In genomic region chr17:57541472-57542394, GRCh38 we compare ENCODE assay signal across 10 cellular contexts.
A peak's percentile ranks its signal among the peaks of the same experiment; 100 is the strongest.
DNase-seq lines count a peak whose midpoint lies in the region; ATAC-seq and TF ChIP-seq lines count a peak whose summit lies in the region.
"Had no signal": no experiment of that assay in that cellular context is flagged by ENCODE, and none has a peak within 500 bp of the region (broad histone marks: within the 10 kb centered on the region; RNA-seq: fewer than 3 reads in every experiment).

No MANE protein-coding gene starts in this region.

- ATAC-seq in DND-41 (ENCODE audit: insufficient read depth, low read depth) (no peak), HG03442 (IDR thresholded peaks at IDR 0.05; ENCODE audit: unreplicated experiment) (no peak)
- no peak for ATAC-seq in activated CD8-positive, alpha-beta memory T cell treated with anti-CD3 and anti-CD28 coated beads, Interleukin-2, amount 10 ng/mL, durations not matched to agents 7 days and 5 days

- TF ChIP-seq CTCF in DND-41 (IDR thresholded peaks at IDR 0.05; ENCODE audit: borderline replicate concordance, extremely low read depth, low read length, poor library complexity, severe bottlenecking) (no peak), coronary artery (IDR thresholded peaks at IDR 0.05) (no peak), neural progenitor cell (IDR thresholded peaks at IDR 0.05) (no peak), colonic mucosa (IDR thresholded peaks at IDR 0.05) (no peak)

- H3K9me3 ChIP-seq in DND-41 (ENCODE audit: insufficient read depth, low read length, severe bottlenecking) (no peaks in the 10 kb centered on the region), neural progenitor cell (ENCODE audit: low read depth) (no peaks in the 10 kb centered on the region), colonic mucosa (no peaks in the 10 kb centered on the region)

- no peak overlapping the region for H2BK5ac ChIP-seq in mesendoderm (ENCODE audit: low read length)

- no peak overlapping the region; the same call in 1 of the 2 replicates for H3K4me2 ChIP-seq in DND-41 (ENCODE audit: insufficient read depth, low read length)
- H3K4me2 ChIP-seq in neural progenitor cell: no peak overlapping the region
- no peak overlapping the region for H3K4me2 ChIP-seq in mesendoderm (ENCODE audit: low read length)
- H3K4me2 ChIP-seq: PC-9 had no signal

- H3K4me1 ChIP-seq in DND-41 (ENCODE audit: insufficient read depth, low read length) (peaks cover 100% of the 10 kb centered on the region), neural progenitor cell (peaks cover 72% of the 10 kb centered on the region), colonic mucosa (no peaks in the 10 kb centered on the region), mesendoderm (ENCODE audit: control insufficient read depth, low read depth, low read length) (peaks cover 14% of the 10 kb centered on the region)

- H3K23ac ChIP-seq in mesendoderm (ENCODE audit: low read length): no peak overlapping the region

- peaks cover 8% of the 10 kb centered on the region for H3K27me3 Mint-ChIP-seq in neural progenitor cell (ENCODE audit: insufficient read depth, low read depth)
- H3K27me3 Mint-ChIP-seq in activated CD8-positive, alpha-beta memory T cell treated with anti-CD3 and anti-CD28 coated beads, Interleukin-2, amount 10 ng/mL, durations not matched to agents 7 days and 5 days: no peaks in the 10 kb centered on the region

- H2BK15ac ChIP-seq in mesendoderm (replicated peaks; ENCODE audit: low read depth): no peak overlapping the region

- no peak overlapping the region for H3K9ac ChIP-seq in DND-41 (ENCODE audit: low read depth, low read length)
- H3K9ac ChIP-seq in neural progenitor cell: no peak overlapping the region
- no peak overlapping the region for H3K9ac ChIP-seq in colonic mucosa (ENCODE audit: low read depth in 2 of 2, low read length in 2 of 2)
- no peak overlapping the region for H3K9ac ChIP-seq in mesendoderm (ENCODE audit: low read length)

- H3K18ac ChIP-seq in mesendoderm (ENCODE audit: low read length): no peak overlapping the region

- H3K27ac Mint-ChIP-seq in neural progenitor cell: peak overlapping the region; percentile 96
- no peak overlapping the region for H3K27ac Mint-ChIP-seq in activated CD8-positive, alpha-beta memory T cell treated with anti-CD3 and anti-CD28 coated beads, Interleukin-2, amount 10 ng/mL, durations not matched to agents 7 days and 5 days

- CTCF ChIA-PET in activated CD8-positive, alpha-beta memory T cell treated with anti-CD3 and anti-CD28 coated beads, Interleukin-2, amount 10 ng/mL, durations not matched to agents 7 days and 5 days (lab: Charles Lee): interaction anchor here (0.6 to 1.5 kb wide), 3 partner anchors 65 to 299 kb away, joined by 3 to 4 read pairs (median 4); no protein-coding TSS in a partner anchor

- H2BK120ac ChIP-seq in mesendoderm (ENCODE audit: low read depth, low read length): no peak overlapping the region

- peaks cover 96% of the 10 kb centered on the region for H3K79me2 ChIP-seq in DND-41 (ENCODE audit: insufficient read depth, low read length)
- H3K79me2 ChIP-seq in neural progenitor cell (ENCODE audit: low read depth): peaks cover 84% of the 10 kb centered on the region
- no peaks in the 10 kb centered on the region for H3K79me2 ChIP-seq in mesendoderm (ENCODE audit: control insufficient read depth, insufficient read depth, low read length)

- no peaks in the 10 kb centered on the region for H3K9me3 Mint-ChIP-seq in neural progenitor cell
- no peaks in the 10 kb centered on the region for H3K9me3 Mint-ChIP-seq in activated CD8-positive, alpha-beta memory T cell treated with anti-CD3 and anti-CD28 coated beads, Interleukin-2, amount 10 ng/mL, durations not matched to agents 7 days and 5 days (ENCODE audit: low read depth)

- no peak overlapping the region for H3K4ac ChIP-seq in mesendoderm (ENCODE audit: low read depth, low read length)

- H3K27me3 ChIP-seq in DND-41 (ENCODE audit: insufficient read depth, low read length, poor library complexity) (no peaks in the 10 kb centered on the region), neural progenitor cell (no peaks in the 10 kb centered on the region), colonic mucosa (no peaks in the 10 kb centered on the region), mesendoderm (ENCODE audit: insufficient read depth, low read length, poor library complexity) (no peaks in the 10 kb centered on the region)

- H3F3A ChIP-seq in neural progenitor cell (ENCODE audit: low read depth): peaks cover 35% of the 10 kb centered on the region

- DNase-seq in DND-41 (no peak), NCI-H460 (ENCODE audit: extremely low read depth, low read depth) (peak; percentile 87), coronary artery (ENCODE audit: low spot score) (no peak), neural progenitor cell (ENCODE audit: low spot score) (no peak), colonic mucosa (no peak), mesendoderm (no peak)
- no peak for DNase-seq in activated CD8-positive, alpha-beta memory T cell treated with anti-CD3 and anti-CD28 coated beads, Interleukin-2, amount 10 ng/mL, durations not matched to agents 7 days and 5 days
- DNase-seq: kidney, PC-9 had no signal

- intact Hi-C loops in colonic mucosa (cut with DNase I): no loop called here

- H3K36me3 ChIP-seq in DND-41 (ENCODE audit: insufficient read depth, low read length) (peaks cover 75% of the 10 kb centered on the region), neural progenitor cell (no peaks in the 10 kb centered on the region), colonic mucosa (no peaks in the 10 kb centered on the region), mesendoderm (ENCODE audit: control insufficient read depth, insufficient read depth, low read length) (no peaks in the 10 kb centered on the region)

- no peak overlapping the region for H4K8ac ChIP-seq in mesendoderm (ENCODE audit: low read depth, low read length)

- no peaks in the 10 kb centered on the region for H3K79me1 ChIP-seq in mesendoderm (ENCODE audit: low read length)

- H3K4me3 ChIP-seq in DND-41 (ENCODE audit: low read depth in 1 of 2, low read length in 2 of 2) (no peak overlapping the region), coronary artery (peak overlapping the region; percentile 6), neural progenitor cell (no peak overlapping the region), colonic mucosa (no peak overlapping the region), mesendoderm (ENCODE audit: low read length) (no peak overlapping the region)
- H3K4me3 ChIP-seq: PC-9 had no signal

- WGBS in mesendoderm (ENCODE audit: extremely low coverage, insufficient coverage, low lambda C conversion rate): no CpG with 5 or more reads among the region's 17 CpGs

- H2AK5ac ChIP-seq in mesendoderm (ENCODE audit: low read length): no peak overlapping the region

- H3K27ac ChIP-seq in DND-41 (ENCODE audit: low read length): peak overlapping the region; percentile 98
- peak overlapping the region; percentile 1 to 54 for H3K27ac ChIP-seq in coronary artery
- H3K27ac ChIP-seq in neural progenitor cell: no peak overlapping the region
- no peak overlapping the region for H3K27ac ChIP-seq in colonic mucosa
- H3K27ac ChIP-seq in mesendoderm (ENCODE audit: low read depth, low read length): no peak overlapping the region
- H3K27ac ChIP-seq: PC-9 had no signal

- H4K20me1 ChIP-seq in DND-41 (ENCODE audit: insufficient read depth, low read length) (no peaks in the 10 kb centered on the region), neural progenitor cell (ENCODE audit: low read depth) (peaks cover 65% of the 10 kb centered on the region)

- H3K36me3 Mint-ChIP-seq in neural progenitor cell: peaks cover 10% of the 10 kb centered on the region
- H3K36me3 Mint-ChIP-seq in activated CD8-positive, alpha-beta memory T cell treated with anti-CD3 and anti-CD28 coated beads, Interleukin-2, amount 10 ng/mL, durations not matched to agents 7 days and 5 days: no peaks in the 10 kb centered on the region

- H3K4me3 Mint-ChIP-seq in neural progenitor cell: peak overlapping the region; percentile 7
- no peak overlapping the region for H3K4me3 Mint-ChIP-seq in activated CD8-positive, alpha-beta memory T cell treated with anti-CD3 and anti-CD28 coated beads, Interleukin-2, amount 10 ng/mL, durations not matched to agents 7 days and 5 days

- no peak overlapping the region for H3K56ac ChIP-seq in mesendoderm (ENCODE audit: low read length)

- no peak overlapping the region for H4K5ac ChIP-seq in mesendoderm (ENCODE audit: low read length)

- peaks cover 99% of the 10 kb centered on the region for H3K4me1 Mint-ChIP-seq in neural progenitor cell
- H3K4me1 Mint-ChIP-seq in activated CD8-positive, alpha-beta memory T cell treated with anti-CD3 and anti-CD28 coated beads, Interleukin-2, amount 10 ng/mL, durations not matched to agents 7 days and 5 days: peaks cover 6% of the 10 kb centered on the region

- H2AFZ ChIP-seq in DND-41 (ENCODE audit: low read depth, low read length): no peak overlapping the region
- H2AFZ ChIP-seq in neural progenitor cell (replicated peaks): no peak overlapping the region
- H2AFZ ChIP-seq: PC-9 had no signal

Comparison
In these comparisons a context has a peak if more than half of its experiments do, and no peak if none do; other contexts are left out.
1. H3K27ac ChIP-seq: peak in DND-41 (single experiment) and coronary artery (2 of 2); none in neural progenitor cell (single experiment), colonic mucosa (single experiment) and mesendoderm (single experiment).